ENCODE assay signal across 28 cellular contexts in genomic region chr17:71004413-71004812, GRCh38.
"Had no signal": no experiment of that assay in that cellular context is flagged by ENCODE, and none has a peak within 500 bp of the region (broad histone marks: within the 10 kb centered on the region; RNA-seq: fewer than 3 reads in every experiment).

No MANE protein-coding gene starts in this region.

- FAIRE-seq: RCC 7860 had no signal

- H3K4me1 ChIP-seq: ascending aorta, body of pancreas had no signal

- H3K36me3 ChIP-seq: ascending aorta, MG63 had no signal

- H3K36me3 Mint-ChIP-seq: activated CD4-positive, alpha-beta memory T cell treated with anti-CD3 and anti-CD28 coated beads for 36 hours; activated naive CD4-positive, alpha-beta T cell treated with anti-CD3 and anti-CD28 coated beads, Interleukin-2, amount 50 U/mL, for 72 hours had no signal

- H3K4me1 Mint-ChIP-seq: activated CD4-positive, alpha-beta T cell treated with anti-CD3 and anti-CD28 coated beads, Interleukin-2, amount 10 ng/mL, durations not matched to agents 7 days and 5 days; activated naive CD8-positive, alpha-beta T cell treated with anti-CD3 and anti-CD28 coated beads, Interleukin-2, amount 50 U/mL, for 24 hours; central memory CD8-positive, alpha-beta T cell had no signal

- H3K4me3 Mint-ChIP-seq: activated CD4-positive, alpha-beta memory T cell treated with anti-CD3 and anti-CD28 coated beads for 36 hours; activated CD4-positive, alpha-beta T cell treated with anti-CD3 and anti-CD28 coated beads, Interleukin-2, amount 10 ng/mL, durations not matched to agents 7 days and 5 days; activated naive CD8-positive, alpha-beta T cell treated with anti-CD3 and anti-CD28 coated beads, Interleukin-2, amount 50 U/mL, for 24 hours; activated T-cell treated with anti-CD3 and anti-CD28 coated beads, Interleukin-2, amount 50 U/mL, for 4 hours; central memory CD8-positive, alpha-beta T cell; T-helper 1 cell treated with Interleukin-12 subunit alpha and Interleukin-12 subunit beta and Interleukin-4 antibody, amounts not matched to agents 30 μg/mL and 1 μg/mL, for 36 hours had no signal

- H3K27ac Mint-ChIP-seq: activated CD4-positive, alpha-beta memory T cell treated with anti-CD3 and anti-CD28 coated beads for 36 hours; activated CD4-positive, alpha-beta T cell treated with anti-CD3 and anti-CD28 coated beads, Interleukin-2, amount 10 ng/mL, durations not matched to agents 7 days and 5 days; activated naive CD4-positive, alpha-beta T cell treated with anti-CD3 and anti-CD28 coated beads, Interleukin-2, amount 50 U/mL, for 72 hours; activated naive CD8-positive, alpha-beta T cell treated with anti-CD3 and anti-CD28 coated beads, Interleukin-2, amount 50 U/mL, for 24 hours; T-helper 1 cell treated with Interleukin-12 subunit alpha and Interleukin-12 subunit beta and Interleukin-4 antibody, amounts not matched to agents 30 μg/mL and 1 μg/mL, for 36 hours had no signal

- ATAC-seq: activated naive CD4-positive, alpha-beta T cell treated with anti-CD3 and anti-CD28 coated beads, Interleukin-2, amount 50 U/mL, for 72 hours; activated naive CD8-positive, alpha-beta T cell treated with anti-CD3 and anti-CD28 coated beads, Interleukin-2, amount 50 U/mL, for 24 hours; activated T-cell treated with anti-CD3 and anti-CD28 coated beads, Interleukin-2, amount 50 U/mL, for 4 hours; body of pancreas; PC-3 had no signal

- H3K27ac ChIP-seq: ascending aorta, body of pancreas, VCaP had no signal

- H3K9me3 ChIP-seq: ascending aorta, body of pancreas, MG63 had no signal

- H3K27me3 ChIP-seq: ascending aorta, body of pancreas, MG63 had no signal

- DNase-seq: activated CD4-positive, alpha-beta memory T cell treated with anti-CD3 and anti-CD28 coated beads for 36 hours; activated CD4-positive, alpha-beta T cell treated with anti-CD3 and anti-CD28 coated beads, Interleukin-2, amount 10 ng/mL, durations not matched to agents 7 days and 5 days; activated CD4-positive, CD25-positive, alpha-beta regulatory T cell; activated CD8-positive, alpha-beta memory T cell treated with anti-CD3 and anti-CD28 coated beads for 24 hours; activated effector memory CD4-positive, alpha-beta T cell treated with anti-CD3 and anti-CD28 coated beads, Interleukin-2, amount 50 U/mL, for 16 hours; activated naive CD4-positive, alpha-beta T cell treated with Interleukin-2 at 50 U/mL for 16 hours; activated naive CD8-positive, alpha-beta T cell treated with anti-CD3 and anti-CD28 coated beads, Interleukin-2, amount 50 U/mL, for 24 hours; activated T-cell treated with anti-CD3 and anti-CD28 coated beads, Interleukin-2, amount 50 U/mL, for 4 hours; amniotic stem cell; body of pancreas; MG63; MV-4-11; NCI-H1092 treated with DMSO at 0.1 percent for 48 hours; NCI-H1417 treated with DMSO at 0.1 percent for 48 hours; NCI-H1694 treated with DMSO at 0.1 percent for 48 hours; NCI-H2029 treated with DMSO at 0.1 percent for 48 hours; NCI-H345; NCI-H510A; NCI-H526 treated with DMSO at 0.1 percent for 48 hours; PC-3; SHP77 treated with DMSO at 0.1 percent for 48 hours; T-helper 9 cell had no signal

- H3K4me3 ChIP-seq: ascending aorta, body of pancreas, MG63 had no signal

- H3K27me3 Mint-ChIP-seq: activated CD4-positive, alpha-beta memory T cell treated with anti-CD3 and anti-CD28 coated beads for 36 hours; activated CD4-positive, alpha-beta T cell treated with anti-CD3 and anti-CD28 coated beads, Interleukin-2, amount 10 ng/mL, durations not matched to agents 7 days and 5 days; activated naive CD8-positive, alpha-beta T cell treated with anti-CD3 and anti-CD28 coated beads, Interleukin-2, amount 50 U/mL, for 24 hours; central memory CD8-positive, alpha-beta T cell had no signal
